In genomic region chrX:148681605-148682004, GRCh38 we compare ENCODE assay signal across 21 cellular contexts.
"Had no signal": no experiment of that assay in that cellular context is flagged by ENCODE, and none has a peak within 500 bp of the region (broad histone marks: within the 10 kb centered on the region; RNA-seq: fewer than 3 reads in every experiment).

No MANE protein-coding gene starts in this region.

- H3K27me3 ChIP-seq: esophagus squamous epithelium, gastroesophageal sphincter, pancreas had no signal

- H3K27ac Mint-ChIP-seq: activated CD4-positive, alpha-beta memory T cell treated with anti-CD3 and anti-CD28 coated beads, Interleukin-2, amount 10 ng/mL, durations not matched to agents 7 days and 5 days; activated naive CD4-positive, alpha-beta T cell treated with anti-CD3 and anti-CD28 coated beads, Interleukin-2, amount 10 ng/mL, durations not matched to agents 7 days and 5 days; activated T-cell treated with anti-CD3 and anti-CD28 coated beads, Interleukin-2, amount 50 U/mL, for 72 hours; brain; memory B cell; nephron; T-helper 17 cell had no signal

- H3K4me1 ChIP-seq: esophagus squamous epithelium, gastroesophageal sphincter, pancreas, thyroid gland had no signal

- H3K36me3 ChIP-seq: esophagus squamous epithelium, gastroesophageal sphincter, pancreas, thyroid gland had no signal

- H3K4me1 Mint-ChIP-seq: activated CD4-positive, alpha-beta memory T cell treated with anti-CD3 and anti-CD28 coated beads, Interleukin-2, amount 10 ng/mL, durations not matched to agents 7 days and 5 days; activated naive CD4-positive, alpha-beta T cell treated with anti-CD3 and anti-CD28 coated beads, Interleukin-2, amount 10 ng/mL, durations not matched to agents 7 days and 5 days; brain; nephron; T-helper 17 cell had no signal

- H3K4me3 ChIP-seq: coronary artery, esophagus squamous epithelium, gastroesophageal sphincter, pancreas, thyroid gland had no signal

- H3K27ac ChIP-seq: coronary artery, esophagus squamous epithelium, gastroesophageal sphincter, pancreas, thyroid gland had no signal

- H3K9me3 Mint-ChIP-seq: activated CD4-positive, alpha-beta memory T cell treated with anti-CD3 and anti-CD28 coated beads, Interleukin-2, amount 10 ng/mL, durations not matched to agents 7 days and 5 days; activated naive CD4-positive, alpha-beta T cell treated with anti-CD3 and anti-CD28 coated beads, Interleukin-2, amount 10 ng/mL, durations not matched to agents 7 days and 5 days; activated T-cell treated with anti-CD3 and anti-CD28 coated beads, Interleukin-2, amount 50 U/mL, for 72 hours; brain; memory B cell; nephron had no signal

- H3K27me3 Mint-ChIP-seq: activated CD4-positive, alpha-beta memory T cell treated with anti-CD3 and anti-CD28 coated beads, Interleukin-2, amount 10 ng/mL, durations not matched to agents 7 days and 5 days; activated naive CD4-positive, alpha-beta T cell treated with anti-CD3 and anti-CD28 coated beads, Interleukin-2, amount 10 ng/mL, durations not matched to agents 7 days and 5 days; brain; memory B cell; T-helper 17 cell had no signal

- DNase-seq: activated CD4-positive, alpha-beta memory T cell treated with anti-CD3 and anti-CD28 coated beads, Interleukin-2, amount 10 ng/mL, durations not matched to agents 7 days and 5 days; activated CD4-positive, alpha-beta T cell treated with anti-CD3 and anti-CD28 coated beads for 48 hours; activated CD4-positive, CD25-positive, alpha-beta regulatory T cell; activated effector memory CD4-positive, alpha-beta T cell treated with Interleukin-2 at 50 U/mL for 16 hours; activated naive CD4-positive, alpha-beta T cell treated with anti-CD3 and anti-CD28 coated beads, Interleukin-2, amount 10 ng/mL, durations not matched to agents 7 days and 5 days; activated T-cell treated with anti-CD3 and anti-CD28 coated beads, Interleukin-2, amount 50 U/mL, for 72 hours; amygdala; central memory CD4-positive, alpha-beta T cell; esophagus squamous epithelium; head of caudate nucleus; pancreas; right cardiac atrium; stimulated activated CD4-positive, alpha-beta T cell treated with anti-CD3 and anti-CD28 coated beads, Interleukin-4, amount 100 ng/mL, for 24 hours; stimulated activated naive CD8-positive, alpha-beta T cell treated with anti-CD3 and anti-CD28 coated beads, Interleukin-15, Interleukin-2, amounts not matched to agents 100 U/mL and 50 U/mL, for 24 hours; T-helper 17 cell; thyroid gland had no signal

- H3K36me3 Mint-ChIP-seq: activated naive CD4-positive, alpha-beta T cell treated with anti-CD3 and anti-CD28 coated beads, Interleukin-2, amount 10 ng/mL, durations not matched to agents 7 days and 5 days; brain; memory B cell had no signal

- ATAC-seq: activated T-cell treated with anti-CD3 and anti-CD28 coated beads, Interleukin-2, amount 50 U/mL, for 72 hours; gastroesophageal sphincter; pancreas; right cardiac atrium; stimulated activated naive CD8-positive, alpha-beta T cell treated with anti-CD3 and anti-CD28 coated beads, Interleukin-15, Interleukin-2, amounts not matched to agents 100 U/mL and 50 U/mL, for 24 hours; T-helper 17 cell had no signal

- H3K9me3 ChIP-seq: esophagus squamous epithelium, gastroesophageal sphincter, pancreas, thyroid gland had no signal

- H3K4me3 Mint-ChIP-seq: activated CD4-positive, alpha-beta memory T cell treated with anti-CD3 and anti-CD28 coated beads, Interleukin-2, amount 10 ng/mL, durations not matched to agents 7 days and 5 days; activated naive CD4-positive, alpha-beta T cell treated with anti-CD3 and anti-CD28 coated beads, Interleukin-2, amount 10 ng/mL, durations not matched to agents 7 days and 5 days; activated T-cell treated with anti-CD3 and anti-CD28 coated beads, Interleukin-2, amount 50 U/mL, for 72 hours; brain; memory B cell; nephron; T-helper 17 cell had no signal
